In genomic region chr2:42601076-42601475, GRCh38 we compare ENCODE assay signal across 16 cellular contexts.
"Had no signal": no experiment of that assay in that cellular context is flagged by ENCODE, and none has a peak within 500 bp of the region (broad histone marks: within the 10 kb centered on the region; RNA-seq: fewer than 3 reads in every experiment).

No MANE protein-coding gene starts in this region.

- H3K4me3 ChIP-seq: body of pancreas, prostate gland, smooth muscle cell, thyroid gland, uterus had no signal

- ATAC-seq: activated CD4-positive, alpha-beta T cell treated with anti-CD3 and anti-CD28 coated beads for 36 hours; activated T-cell treated with anti-CD3 and anti-CD28 coated beads, Interleukin-2, amount 50 U/mL, for 4 hours; body of pancreas; foreskin keratinocyte; right cardiac atrium had no signal

- H3K27ac ChIP-seq: body of pancreas, foreskin keratinocyte, prostate gland, thyroid gland, uterus had no signal

- H3K27me3 ChIP-seq: body of pancreas, foreskin keratinocyte, thyroid gland, uterus had no signal

- H3K36me3 ChIP-seq: prostate gland, thyroid gland, uterus had no signal

- H3K36me3 Mint-ChIP-seq: activated CD4-positive, alpha-beta memory T cell treated with anti-CD3 and anti-CD28 coated beads for 36 hours had no signal

- H3K4me1 ChIP-seq: foreskin keratinocyte, prostate gland, thyroid gland, uterus had no signal

- H3K9me3 ChIP-seq: body of pancreas, prostate gland, thyroid gland, uterus had no signal

- H3K27ac Mint-ChIP-seq: activated CD4-positive, alpha-beta memory T cell treated with anti-CD3 and anti-CD28 coated beads for 36 hours; activated CD4-positive, alpha-beta T cell treated with anti-CD3 and anti-CD28 coated beads for 36 hours; activated naive CD4-positive, alpha-beta T cell treated with anti-CD3 and anti-CD28 coated beads, Interleukin-2, amount 50 U/mL, for 24 hours had no signal

- H3K27me3 Mint-ChIP-seq: activated CD4-positive, alpha-beta memory T cell treated with anti-CD3 and anti-CD28 coated beads for 36 hours; activated CD4-positive, alpha-beta T cell treated with anti-CD3 and anti-CD28 coated beads for 36 hours; activated naive CD4-positive, alpha-beta T cell treated with anti-CD3 and anti-CD28 coated beads, Interleukin-2, amount 50 U/mL, for 24 hours had no signal

- H3K9me3 Mint-ChIP-seq: activated CD4-positive, alpha-beta memory T cell treated with anti-CD3 and anti-CD28 coated beads for 36 hours; activated naive CD4-positive, alpha-beta T cell treated with anti-CD3 and anti-CD28 coated beads, Interleukin-2, amount 50 U/mL, for 24 hours; activated T-cell treated with anti-CD3 and anti-CD28 coated beads, Interleukin-2, amount 50 U/mL, for 4 hours had no signal

- DNase-seq: activated CD4-positive, alpha-beta memory T cell treated with anti-CD3 and anti-CD28 coated beads for 36 hours; activated CD4-positive, alpha-beta T cell treated with anti-CD3 and anti-CD28 coated beads for 36 hours; activated effector memory CD4-positive, alpha-beta T cell treated with Interleukin-2 at 50 U/mL for 16 hours; activated T-cell treated with anti-CD3 and anti-CD28 coated beads, Interleukin-2, amount 50 U/mL, for 4 hours; amniotic stem cell; body of pancreas; caudate nucleus; erythroblast; foreskin keratinocyte; kidney glomerular epithelial cell; right cardiac atrium; thyroid gland; uterus had no signal

- H3K4me3 Mint-ChIP-seq: activated CD4-positive, alpha-beta memory T cell treated with anti-CD3 and anti-CD28 coated beads for 36 hours; activated CD4-positive, alpha-beta T cell treated with anti-CD3 and anti-CD28 coated beads for 36 hours; activated naive CD4-positive, alpha-beta T cell treated with anti-CD3 and anti-CD28 coated beads, Interleukin-2, amount 50 U/mL, for 24 hours; activated T-cell treated with anti-CD3 and anti-CD28 coated beads, Interleukin-2, amount 50 U/mL, for 4 hours had no signal

- H3K4me2 ChIP-seq: smooth muscle cell had no signal
